Comparison of ENCODE assay signal across 8 cellular contexts in the genomic region with DNA sequence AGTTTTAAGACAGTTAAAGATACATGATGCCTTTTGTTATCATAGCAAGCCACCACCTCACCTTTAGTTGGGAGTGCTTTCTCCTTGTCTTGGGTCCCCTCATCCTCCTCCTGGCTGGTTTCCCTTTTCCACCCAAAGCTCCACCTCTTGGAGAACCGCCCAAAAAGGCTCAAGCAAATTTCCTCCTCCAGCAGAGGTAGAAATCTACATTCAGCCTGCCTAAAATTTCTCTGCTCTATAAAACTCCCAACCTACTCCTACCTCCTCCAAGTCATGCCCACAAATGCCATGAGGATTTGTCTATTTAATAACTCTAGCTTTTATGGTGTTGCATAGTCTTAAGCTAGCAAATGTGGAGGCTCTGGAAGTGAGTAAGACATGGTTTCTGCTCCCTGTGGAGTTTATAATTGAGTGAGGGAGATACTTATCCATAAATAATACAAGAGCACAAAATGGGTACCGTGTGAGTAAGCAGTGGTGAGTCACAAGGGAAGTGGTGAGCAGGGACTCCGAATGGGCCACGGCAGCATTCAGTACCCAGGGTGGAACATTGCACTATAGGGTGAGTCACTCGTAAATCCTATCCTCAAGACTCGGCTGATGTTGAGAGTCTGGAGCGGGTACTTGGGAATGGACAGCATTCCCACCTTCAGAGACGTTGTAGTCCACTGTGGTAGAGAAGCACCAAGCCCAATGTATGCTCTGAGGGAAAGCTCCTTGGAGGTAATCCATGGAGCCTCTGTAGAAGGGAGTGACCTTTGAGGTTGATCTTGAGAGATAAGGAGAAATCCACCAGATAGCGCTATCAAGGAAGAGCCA.
A peak's percentile ranks its signal among the peaks of the same experiment; 100 is the strongest.
DNase-seq lines count a peak whose midpoint lies in the region; TF ChIP-seq lines count a peak whose summit lies in the region.

No MANE protein-coding gene starts in this region.

- H3K9ac ChIP-seq in endodermal cell (ENCODE audit: extremely low read depth, low read length, poor library complexity, severe bottlenecking), result no peak overlapping the region

- TF ChIP-seq CTCF in WI38 (IDR thresholded peaks at IDR 0.05; ENCODE audit: low read depth, low read length) (no peak), chondrocyte (IDR thresholded peaks at IDR 0.05) (no peak), prostate gland (IDR thresholded peaks at IDR 0.05) (no peak), vagina (IDR thresholded peaks at IDR 0.05) (no peak), endodermal cell (conservative IDR thresholded peaks at IDR 0.05) (no peak)

- H3K27ac ChIP-seq in prostate gland (peak overlapping the region; percentile 13 to 44), vagina (peak overlapping the region; percentile 57), endodermal cell (ENCODE audit: low read depth, low read length) (no peak overlapping the region)

- H3K4me3 ChIP-seq in WI38 (ENCODE audit: low read depth, low read length), result 0 out of 2 replicates have a peak overlapping the region, but pooled peaks have one; percentile 6
- no peak overlapping the region for H3K4me3 ChIP-seq in prostate gland
- no peak overlapping the region for H3K4me3 ChIP-seq in vagina
- no peak overlapping the region for H3K4me3 ChIP-seq in endodermal cell (ENCODE audit: low read length)

- H3K36me3 ChIP-seq in prostate gland (no peaks in the 10 kb centered on the region), vagina (no peaks in the 10 kb centered on the region), endodermal cell (ENCODE audit: control insufficient read depth, insufficient read depth, low read length) (no peaks in the 10 kb centered on the region)

- intact Hi-C loops in prostate gland (cut with DNase I), result loop anchor here (10.0 kb wide), 1 partner anchor 121 kb away; no protein-coding TSS in a partner anchor
- intact Hi-C loops in vagina (cut with DNase I), result no loop called here

- TF ChIP-seq POLR2A in prostate gland (IDR thresholded peaks at IDR 0.05) (no peak), vagina (IDR thresholded peaks at IDR 0.05) (no peak)

- H3K4me1 Mint-ChIP-seq in chondrocyte (ENCODE audit: low read depth) (peaks cover 30% of the 10 kb centered on the region), endodermal cell (no peaks in the 10 kb centered on the region)

- no peaks in the 10 kb centered on the region for H3K27me3 Mint-ChIP-seq in chondrocyte (ENCODE audit: low read depth)
- H3K27me3 Mint-ChIP-seq in endodermal cell (ENCODE audit: insufficient read depth), result peaks cover 3% of the 10 kb centered on the region

- H3K4me1 ChIP-seq in prostate gland (replicated peaks), result no peaks in the 10 kb centered on the region
- peaks cover 23% of the 10 kb centered on the region for H3K4me1 ChIP-seq in vagina
- no peaks in the 10 kb centered on the region for H3K4me1 ChIP-seq in endodermal cell (ENCODE audit: control insufficient read depth, insufficient read depth, low read length)

- H3K9me3 Mint-ChIP-seq in chondrocyte (ENCODE audit: low read depth), result no peaks in the 10 kb centered on the region
- no peaks in the 10 kb centered on the region for H3K9me3 Mint-ChIP-seq in endodermal cell

- DNase-seq in A172 (ENCODE audit: low spot score), result peak; percentile 100
- peak; percentile 98 for DNase-seq in HPDE6-E6E7 (ENCODE audit: extremely low spot score)
- no peak for DNase-seq in chondrocyte (ENCODE audit: low spot score)
- DNase-seq in prostate gland (ENCODE audit: low spot score), result peak; percentile 22
- no peak for DNase-seq in vagina (ENCODE audit: extremely low spot score in 2 of 2)
- DNase-seq in endodermal cell, result no peak
- DNase-seq in cerebellar nuclear complex (lab: John Stamatoyannopoulos, UW), result no peak

- H3K27ac Mint-ChIP-seq in chondrocyte (ENCODE audit: unreplicated experiment), result peak overlapping the region; percentile 90
- H3K27ac Mint-ChIP-seq in endodermal cell, result no peak overlapping the region

- H3K27me3 ChIP-seq in prostate gland (replicated peaks; ENCODE audit: insufficient read depth), result no peaks in the 10 kb centered on the region
- no peaks in the 10 kb centered on the region for H3K27me3 ChIP-seq in vagina
- H3K27me3 ChIP-seq in endodermal cell (ENCODE audit: control insufficient read depth, insufficient read depth, low read length, poor library complexity, severe bottlenecking), result no peaks in the 10 kb centered on the region

- no peaks in the 10 kb centered on the region for H3K36me3 Mint-ChIP-seq in chondrocyte (ENCODE audit: low read depth)
- H3K36me3 Mint-ChIP-seq in endodermal cell (ENCODE audit: low read depth), result no peaks in the 10 kb centered on the region

- H3K4me3 Mint-ChIP-seq in chondrocyte (ENCODE audit: unreplicated experiment) (peak overlapping the region; percentile 13), endodermal cell (no peak overlapping the region)

- 51% methylated on average over 9 of the region's 9 CpGs for WGBS in prostate gland
- 87 to 90% methylated on average over 5 to 9 of the region's 9 CpGs for WGBS in endodermal cell (ENCODE audit: insufficient coverage in 1 of 2, insufficient read length in 1 of 2), 2 experiments

- H3K9me3 ChIP-seq in prostate gland, result no peaks in the 10 kb centered on the region
- no peaks in the 10 kb centered on the region for H3K9me3 ChIP-seq in vagina
- H3K9me3 ChIP-seq in endodermal cell (ENCODE audit: control insufficient read depth, low read length), result no peaks in the 10 kb centered on the region

Comparison
In these comparisons a context has a peak if more than half of its experiments do, and no peak if none do; other contexts are left out.
1. DNase-seq: peak in A172 (single experiment), HPDE6-E6E7 (single experiment) and prostate gland (single experiment); none in chondrocyte (single experiment), vagina (0 of 2), endodermal cell (single experiment) and cerebellar nuclear complex (0 of 2).